17 cellular contexts compared by ENCODE assay signal in genomic region chr1:222955964-222956363, GRCh38.
DNase-seq lines count a peak whose midpoint lies in the region; ATAC-seq and TF ChIP-seq lines count a peak whose summit lies in the region.
"Had no signal": no experiment of that assay in that cellular context is flagged by ENCODE, and none has a peak within 500 bp of the region (broad histone marks: within the 10 kb centered on the region; RNA-seq: fewer than 3 reads in every experiment).

No MANE protein-coding gene starts in this region.

- H3K4me1 ChIP-seq in lung (ENCODE audit: control insufficient read depth in 2 of 2, insufficient read depth in 2 of 2, low read length in 2 of 2) (no peaks in the 10 kb centered on the region), tibial nerve (peaks cover 0 to 51% (median 23%) of the 10 kb centered on the region in 4 donors)
- H3K4me1 ChIP-seq: A549, BLaER1 had no signal

- CTCF ChIA-PET in activated CD4-positive, alpha-beta T cell treated with anti-CD3 and anti-CD28 coated beads for 36 hours (lab: Charles Lee) = no interaction called here

- H3K27ac ChIP-seq in lung (ENCODE audit: low read depth in 1 of 2, low read length in 1 of 2) = peak overlapping the region in 1 of 2 donors; percentile 17
- peak overlapping the region in 3 of 4 donors; percentile 26 to 70 (median 64) for H3K27ac ChIP-seq in tibial nerve
- H3K27ac ChIP-seq: A549, BLaER1 had no signal

- no peaks in the 10 kb centered on the region for H3K9me3 Mint-ChIP-seq in activated T-helper 17 cell treated with anti-CD3 and anti-CD28 coated beads, Interleukin-2, amount 50 U/mL, for 72 hours
- peaks cover 5% of the 10 kb centered on the region for H3K9me3 Mint-ChIP-seq in activated CD4-positive, alpha-beta T cell treated with anti-CD3 and anti-CD28 coated beads for 36 hours (ENCODE audit: low read depth)

- no peaks in the 10 kb centered on the region for H3K27me3 ChIP-seq in lung (ENCODE audit: control insufficient read depth, insufficient read depth)
- H3K27me3 ChIP-seq in tibial nerve = no peaks in the 10 kb centered on the region
- H3K27me3 ChIP-seq: BLaER1 had no signal

- H3K9me3 ChIP-seq in lung (ENCODE audit: control insufficient read depth in 2 of 2, insufficient read depth in 1 of 2, low read length in 1 of 2) = no peaks in the 10 kb centered on the region
- H3K9me3 ChIP-seq in tibial nerve = no peaks in the 10 kb centered on the region
- H3K9me3 ChIP-seq: A549, BLaER1 had no signal

- H3K4me3 Mint-ChIP-seq in activated T-helper 17 cell treated with anti-CD3 and anti-CD28 coated beads, Interleukin-2, amount 50 U/mL, for 72 hours = no peak overlapping the region
- H3K4me3 Mint-ChIP-seq in activated CD4-positive, alpha-beta T cell treated with anti-CD3 and anti-CD28 coated beads for 36 hours = no peak overlapping the region
- H3K4me3 Mint-ChIP-seq: CD8-positive, alpha-beta memory T cell; H9; IgD-negative memory B cell had no signal

- no peaks in the 10 kb centered on the region for H3K27me3 Mint-ChIP-seq in activated T-helper 17 cell treated with anti-CD3 and anti-CD28 coated beads, Interleukin-2, amount 50 U/mL, for 72 hours
- H3K27me3 Mint-ChIP-seq in activated CD4-positive, alpha-beta T cell treated with anti-CD3 and anti-CD28 coated beads for 36 hours = no peaks in the 10 kb centered on the region
- H3K27me3 Mint-ChIP-seq: CD8-positive, alpha-beta memory T cell; IgD-negative memory B cell had no signal

- intact Hi-C loops in activated CD4-positive, alpha-beta T cell treated with anti-CD3 and anti-CD28 coated beads for 36 hours (cut with DNase I, micrococcal nuclease) = no loop called here

- POLR2A ChIA-PET in activated CD4-positive, alpha-beta T cell treated with anti-CD3 and anti-CD28 coated beads for 36 hours (lab: Charles Lee) = no interaction called here

- H3K36me3 ChIP-seq in lung (ENCODE audit: control insufficient read depth in 2 of 2, insufficient read depth in 2 of 2, low read length in 2 of 2) (no peaks in the 10 kb centered on the region), tibial nerve (no peaks in the 10 kb centered on the region)
- H3K36me3 ChIP-seq: BLaER1 had no signal

- no peak for TF ChIP-seq EP300 in tibial nerve (IDR thresholded peaks at IDR 0.05)

- DNase-seq in RPMI7951 (ENCODE audit: low read depth) (peak; percentile 10), fibroblast of peridontal ligament (ENCODE audit: extremely low read depth) (peak; percentile 40), lung (ENCODE audit: low spot score) (no peak), tibial nerve (ENCODE audit: low spot score in 2 of 2) (no peak), NCI-H146 (lab: John Stamatoyannopoulos, UW) (no peak)
- DNase-seq in activated CD4-positive, alpha-beta T cell treated with anti-CD3 and anti-CD28 coated beads for 36 hours = no peak
- DNase-seq: AML-193; CD8-positive, alpha-beta memory T cell; DMS53; GF-D8; GOT3; H9 had no signal

- TF ChIP-seq CTCF in lung (IDR thresholded peaks at IDR 0.05; ENCODE audit: control extremely low read depth, extremely low read depth) (no peak), tibial nerve (IDR thresholded peaks at IDR 0.05) (no peak)

- ATAC-seq in lung (ENCODE audit: insufficient read depth, low FRiP score) (no peak), GM21526 (IDR thresholded peaks at IDR 0.05; ENCODE audit: low FRiP score, unreplicated experiment) (no peak)
- no peak for ATAC-seq in activated T-helper 17 cell treated with anti-CD3 and anti-CD28 coated beads, Interleukin-2, amount 50 U/mL, for 72 hours (replicated peaks)
- ATAC-seq in activated CD4-positive, alpha-beta T cell treated with anti-CD3 and anti-CD28 coated beads for 36 hours = no peak
- ATAC-seq: A549 had no signal

- no peak overlapping the region for H3K27ac Mint-ChIP-seq in activated T-helper 17 cell treated with anti-CD3 and anti-CD28 coated beads, Interleukin-2, amount 50 U/mL, for 72 hours
- no peak overlapping the region for H3K27ac Mint-ChIP-seq in activated CD4-positive, alpha-beta T cell treated with anti-CD3 and anti-CD28 coated beads for 36 hours
- H3K27ac Mint-ChIP-seq: CD8-positive, alpha-beta memory T cell; IgD-negative memory B cell had no signal

- TF ChIP-seq POLR2A in tibial nerve (IDR thresholded peaks at IDR 0.05) = no peak

- 69 to 90% methylated on average over 2 of the region's 2 CpGs for WGBS in lung, 2 donors
- WGBS in tibial nerve, 2 donors = 52 to 64% methylated on average over 2 of the region's 2 CpGs

- peak overlapping the region; percentile 21 for H3K4me3 ChIP-seq in lung
- H3K4me3 ChIP-seq in tibial nerve = no peak overlapping the region
- H3K4me3 ChIP-seq: A549, BLaER1 had no signal

- no peaks in the 10 kb centered on the region for H3K36me3 Mint-ChIP-seq in activated T-helper 17 cell treated with anti-CD3 and anti-CD28 coated beads, Interleukin-2, amount 50 U/mL, for 72 hours (ENCODE audit: low read depth)
- H3K36me3 Mint-ChIP-seq in activated CD4-positive, alpha-beta T cell treated with anti-CD3 and anti-CD28 coated beads for 36 hours (ENCODE audit: low read depth) = no peaks in the 10 kb centered on the region

- no peaks in the 10 kb centered on the region for H3K4me1 Mint-ChIP-seq in activated T-helper 17 cell treated with anti-CD3 and anti-CD28 coated beads, Interleukin-2, amount 50 U/mL, for 72 hours
- H3K4me1 Mint-ChIP-seq in activated CD4-positive, alpha-beta T cell treated with anti-CD3 and anti-CD28 coated beads for 36 hours = no peaks in the 10 kb centered on the region
- H3K4me1 Mint-ChIP-seq: CD8-positive, alpha-beta memory T cell; IgD-negative memory B cell had no signal

Comparison
In these comparisons a context has a peak if more than half of its experiments do, and no peak if none do; other contexts are left out.
1. DNase-seq: peak in RPMI7951 (single experiment) and fibroblast of peridontal ligament (single experiment); none in lung (single experiment), tibial nerve (0 of 2), activated CD4-positive, alpha-beta T cell treated with anti-CD3 and anti-CD28 coated beads for 36 hours (single experiment) and NCI-H146 (single experiment).